In genomic region chr5:141096586-141096985, GRCh38 we compare ENCODE assay signal across 2 cellular contexts. TPM values are rescaled to one million over a fixed set of nuclear protein-coding genes. Genes with fewer than 3 reads are reported as not detected.
"Had no signal": no experiment of that assay in that cellular context is flagged by ENCODE, and none has a peak within 500 bp of the region (broad histone marks: within the 10 kb centered on the region; RNA-seq: fewer than 3 reads in every experiment).

No MANE protein-coding gene starts in this region.

RNA-seq across cellular contexts. Expression of gene PCDHB3, which starts 3.7 kb away (rescaled TPM):
- total RNA-seq: GM12878 had no signal

RNA-seq across cellular contexts. Expression of gene PCDHB4, which starts 25.0 kb away (rescaled TPM):
- total RNA-seq: G401, GM12878 had no signal

RNA-seq across cellular contexts. Expression of gene PCDHB5, which starts 38.4 kb away (rescaled TPM):
- total RNA-seq: G401, GM12878 had no signal

RNA-seq across cellular contexts. Expression of gene PCDHB1, which starts 45.4 kb away (rescaled TPM):
- total RNA-seq: G401, GM12878 had no signal
